ENCODE assay signal across 3 cellular contexts in genomic region chr7:106306256-106306655, GRCh38.
"Had no signal": no experiment of that assay in that cellular context is flagged by ENCODE, and none has a peak within 500 bp of the region (broad histone marks: within the 10 kb centered on the region; RNA-seq: fewer than 3 reads in every experiment).

No MANE protein-coding gene starts in this region.

- ATAC-seq: GM12878 had no signal

- H3K4me3 ChIP-seq: GM12878 had no signal

- DNase-seq: GDM1, GF-D8 had no signal
